23 cellular contexts compared by ENCODE assay signal in the genomic region with DNA sequence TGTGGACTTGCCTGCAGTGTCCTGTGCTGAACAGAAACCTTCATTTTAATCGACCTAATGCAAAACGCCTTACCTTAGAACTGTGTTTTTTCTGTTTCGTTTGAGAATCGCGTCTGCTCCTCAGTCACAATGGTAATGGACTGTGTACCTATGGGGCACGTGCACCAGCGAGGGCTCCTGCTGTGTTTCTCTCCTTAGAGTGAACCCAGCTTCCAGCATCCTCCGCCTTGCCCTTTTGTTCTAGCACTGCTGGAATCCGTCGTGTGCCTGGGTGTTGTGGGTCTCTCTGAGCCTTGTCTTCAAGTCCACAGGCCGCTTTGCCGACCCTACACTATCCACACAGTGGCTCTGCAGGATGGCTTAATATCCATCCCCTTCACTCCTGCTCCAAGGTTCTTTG. TPM values are rescaled to one million over a fixed set of nuclear protein-coding genes. Genes with fewer than 3 reads are reported as not detected.
A peak's percentile ranks its signal among the peaks of the same experiment; 100 is the strongest.
DNase-seq lines count a peak whose midpoint lies in the region; ATAC-seq, FAIRE-seq and TF ChIP-seq lines count a peak whose summit lies in the region.
"Had no signal": no experiment of that assay in that cellular context is flagged by ENCODE, and none has a peak within 500 bp of the region (broad histone marks: within the 10 kb centered on the region; RNA-seq: fewer than 3 reads in every experiment).

No MANE protein-coding gene starts in this region.

- no peak for ATAC-seq in right cardiac atrium
- ATAC-seq in left ventricle myocardium superior = no peak
- no peak for ATAC-seq in GM21390 (IDR thresholded peaks at IDR 0.05; ENCODE audit: unreplicated experiment)
- ATAC-seq: SK-N-SH treated with all-trans-retinoic acid at 6 μM for 48 hours had no signal

- intact Hi-C loops in right cardiac atrium (cut with DNase I) = loop anchor here in 1 of 4 donors (10.0 kb wide), 1 partner anchor 151 kb away; the partner anchor contains the start of gene TRAF3
- intact Hi-C loops in left ventricle myocardium superior (cut with micrococcal nuclease) = no loop called here

- H3K36me3 ChIP-seq in iPS-15b (ENCODE audit: control insufficient read depth, insufficient read depth, low read length) = no peaks in the 10 kb centered on the region
- H3K36me3 ChIP-seq in MG63 = no peaks in the 10 kb centered on the region

- WGBS in right cardiac atrium = 65% methylated on average over 12 of the region's 12 CpGs

- DNase-seq in right cardiac atrium (peak in 2 of 3 donors; percentile 7 to 17), left ventricle myocardium superior (no peak), NCI-H146 (lab: John Stamatoyannopoulos, UW) (peak; percentile 40), H54 (ENCODE audit: insufficient read length, low spot score) (no peak), MG63 (no peak)
- DNase-seq: CD8-positive, alpha-beta memory T cell; H9; IMR-90; NCI-H1105; NCI-H1694 treated with DMSO at 0.1 percent for 48 hours; NCI-H2107; NCI-H2227 treated with DMSO at 0.1 percent for 48 hours; NCI-H510A treated with DMSO at 0.1 percent for 48 hours; NCI-H82; OCI-M1; SHP77 treated with DMSO at 0.1 percent for 48 hours had no signal

- H3K27ac ChIP-seq in right cardiac atrium (ENCODE audit: low read length) = no peak overlapping the region

- H3K27me3 ChIP-seq in right cardiac atrium (ENCODE audit: control insufficient read depth, insufficient read depth) = no peaks in the 10 kb centered on the region
- H3K27me3 ChIP-seq in iPS-15b (ENCODE audit: control insufficient read depth, insufficient read depth, low read length) = peaks cover 70% of the 10 kb centered on the region
- no peaks in the 10 kb centered on the region for H3K27me3 ChIP-seq in MG63

- H3K4me3 ChIP-seq in right cardiac atrium (ENCODE audit: low read length) = no peak overlapping the region
- H3K4me3 ChIP-seq in iPS-15b (ENCODE audit: low read depth, low read length) = peak overlapping the region; percentile 30
- H3K4me3 ChIP-seq in MG63 = no peak overlapping the region

- FAIRE-seq in H54 (lab: Jason Lieb, UNC) = no peak
- FAIRE-seq: D721Med, GM12892, GM18507 had no signal

- H3K4me1 ChIP-seq in right cardiac atrium (ENCODE audit: control insufficient read depth, insufficient read depth, low read length) (peaks cover 6% of the 10 kb centered on the region), iPS-15b (ENCODE audit: control insufficient read depth, insufficient read depth, low read length) (peaks cover 9% of the 10 kb centered on the region)

- H3K9me3 ChIP-seq in right cardiac atrium (ENCODE audit: control insufficient read depth, low read length) (no peaks in the 10 kb centered on the region), iPS-15b (ENCODE audit: control insufficient read depth, insufficient read depth, low read length) (no peaks in the 10 kb centered on the region), MG63 (no peaks in the 10 kb centered on the region)

- TF ChIP-seq POLR2A in H54 (IDR thresholded peaks at IDR 0.05; ENCODE audit: low read depth, low read length) = no peak

- H3K9ac ChIP-seq in iPS-15b (ENCODE audit: low read depth, low read length) = no peak overlapping the region

RNA-seq across cellular contexts. Expression of gene AMN, which starts 3.6 kb away (rescaled TPM):
- under 1 TPM in 2 of 4 donors, not detected in 2; 0.37 to 0.58 TPM for total RNA-seq in right cardiac atrium
- polyA plus RNA-seq in right cardiac atrium = 0.48 TPM
- total RNA-seq in left ventricle myocardium superior = not detected
- 0.43 TPM in 1 of 2 replicates, not detected in the other for total RNA-seq in MG63 (2014; rRNA removed; shearing (Covaris generic); ENCODE audit: low replicate concordance)
- total RNA-seq: LHCN-M2 had no signal

Comparison
In these comparisons a context has a peak if more than half of its experiments do, and no peak if none do; other contexts are left out.
1. DNase-seq: peak in right cardiac atrium (2 of 3) and NCI-H146 (single experiment); none in left ventricle myocardium superior (single experiment), H54 (single experiment) and MG63 (single experiment).